Comparison of ENCODE assay signal across 9 cellular contexts in genomic region chr3:107208100-107208499, GRCh38.
DNase-seq lines count a peak whose midpoint lies in the region.
"Had no signal": no experiment of that assay in that cellular context is flagged by ENCODE, and none has a peak within 500 bp of the region (broad histone marks: within the 10 kb centered on the region; RNA-seq: fewer than 3 reads in every experiment).

No MANE protein-coding gene starts in this region.

- peaks cover 0 to 31% (median 26%) of the 10 kb centered on the region in 5 donors for H3K4me1 ChIP-seq in subcutaneous abdominal adipose tissue (ENCODE audit: control insufficient read depth in 5 of 5, insufficient read depth in 5 of 5, low read length in 5 of 5)

- peak in 2 of 3 experiments; percentile 27 to 34 for DNase-seq in NCI-H1417 (lab: John Stamatoyannopoulos, UW)
- no peak for DNase-seq in NCI-H1417 treated with DMSO at 0.1 percent for 48 hours (lab: John Stamatoyannopoulos, UW)
- DNase-seq in iris pigment epithelial cell (ENCODE audit: low read depth), result peak; percentile 99
- DNase-seq in HUDEP-2 (lab: John Stamatoyannopoulos, UW; ENCODE audit: unreplicated experiment in 76 of 76), result no peak
- DNase-seq in SKM-1 (lab: John Stamatoyannopoulos, UW; ENCODE audit: unreplicated experiment), result no peak
- DNase-seq in NCI-H345 (lab: John Stamatoyannopoulos, UW), result no peak

- H3K27ac ChIP-seq in angular gyrus (ENCODE audit: low read depth, low read length) (peak overlapping the region; percentile 86), subcutaneous abdominal adipose tissue (ENCODE audit: low read depth, low read length) (peak overlapping the region; percentile 58)
- H3K27ac ChIP-seq: SK-N-MC had no signal

- H3K9ac ChIP-seq in subcutaneous abdominal adipose tissue (ENCODE audit: low read length in 5 of 5), result no peak overlapping the region

- peak overlapping the region in 3 of 5 donors; percentile 21 to 35 (median 29) for H3K4me3 ChIP-seq in subcutaneous abdominal adipose tissue (ENCODE audit: low read depth in 1 of 5, low read length in 5 of 5)
- H3K4me3 ChIP-seq: SK-N-MC had no signal

- no peaks in the 10 kb centered on the region for H3K36me3 ChIP-seq in subcutaneous abdominal adipose tissue (ENCODE audit: control insufficient read depth in 5 of 5, insufficient read depth in 5 of 5, low read length in 5 of 5)

- no peaks in the 10 kb centered on the region for H3K27me3 ChIP-seq in subcutaneous abdominal adipose tissue (ENCODE audit: control insufficient read depth in 5 of 5, insufficient read depth in 4 of 5, low read length in 5 of 5)

- no peaks in the 10 kb centered on the region for H3K9me3 ChIP-seq in subcutaneous abdominal adipose tissue (ENCODE audit: control insufficient read depth in 5 of 5, low read length in 5 of 5)

Comparison
In these comparisons a context has a peak if more than half of its experiments do, and no peak if none do; other contexts are left out.
1. DNase-seq: peak in NCI-H1417 (2 of 3) and iris pigment epithelial cell (single experiment); none in NCI-H1417 treated with DMSO at 0.1 percent for 48 hours (single experiment), HUDEP-2 (0 of 76), SKM-1 (single experiment) and NCI-H345 (single experiment).